8 cellular contexts compared by ENCODE assay signal in the genomic region with DNA sequence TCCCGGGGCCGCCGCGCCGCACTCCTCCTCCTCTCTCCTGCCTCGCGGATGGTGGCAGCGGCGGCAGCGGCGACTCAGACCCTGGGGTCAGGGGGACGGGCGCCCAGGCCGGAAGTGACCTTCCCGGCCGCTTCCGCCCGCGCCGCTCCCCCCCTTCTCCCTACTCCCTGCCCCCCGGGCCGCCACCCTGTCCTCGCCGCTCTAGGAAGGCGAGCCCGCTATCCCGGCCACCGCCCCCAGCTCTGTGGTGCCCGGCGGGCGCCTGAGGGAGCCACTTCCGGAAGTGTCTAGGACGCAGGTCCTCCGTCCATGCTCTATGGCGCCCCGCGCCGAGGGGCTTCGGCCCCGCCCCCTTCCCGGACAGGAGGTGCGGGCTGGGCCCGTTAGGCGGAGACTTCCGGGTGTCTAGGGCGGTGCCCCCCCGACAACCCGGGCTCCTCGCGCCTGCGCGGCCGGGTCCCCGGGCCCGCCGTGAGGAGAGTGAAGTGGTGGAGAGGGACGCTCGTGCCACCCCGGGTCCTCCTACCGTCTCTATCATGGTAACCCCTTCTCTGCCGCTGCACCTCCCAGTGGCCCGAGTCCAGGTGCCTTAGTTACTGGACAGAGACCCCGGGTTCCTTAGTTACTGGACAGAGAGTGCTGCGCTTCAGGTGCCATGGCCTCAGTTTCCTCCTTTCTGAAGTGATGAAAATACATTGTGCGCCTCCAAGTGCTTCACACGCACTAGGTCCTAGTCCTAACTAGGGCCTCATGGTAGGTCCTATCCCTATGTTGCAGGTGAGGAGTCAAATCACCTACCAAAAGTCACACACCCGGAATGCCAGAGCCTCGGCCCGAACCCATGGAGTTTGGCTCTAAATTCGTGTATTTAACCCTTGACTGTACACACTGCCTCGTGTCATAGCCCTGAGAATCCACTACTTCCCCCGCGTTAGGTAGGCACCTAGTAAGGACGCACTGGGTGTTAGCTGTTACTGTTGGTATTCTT. TPM values are rescaled to one million over a fixed set of nuclear protein-coding genes. Genes with fewer than 3 reads are reported as not detected.
DNase-seq lines count a peak whose midpoint lies in the region; ATAC-seq lines count a peak whose summit lies in the region.

TSS of gene ZNF787 (minus strand) at position 116 of the 988 bp plus-strand sequence. CDS start 18,078 bp downstream, outside the sequence.

- H3K4me1 ChIP-seq in mesenchymal stem cell (ENCODE audit: control insufficient read depth, insufficient read depth, low read depth, low read length): peaks cover 28% of the 10 kb centered on the region

- peak within 1 kb of the TSS; percentile 95 for H4K91ac ChIP-seq in mesenchymal stem cell (ENCODE audit: low read length)

- peak within 1 kb of the TSS; percentile 94 for H3K9ac ChIP-seq in mesenchymal stem cell (ENCODE audit: low read length)

- H3K18ac ChIP-seq in mesenchymal stem cell (ENCODE audit: low read depth in 1 of 2, low read length in 2 of 2): peak within 1 kb of the TSS; percentile 89 to 95

- H2BK5ac ChIP-seq in mesenchymal stem cell (ENCODE audit: low read depth, low read length, poor library complexity, severe bottlenecking): peak within 1 kb of the TSS; percentile 80

- H3K4me3 Mint-ChIP-seq in effector memory CD8-positive, alpha-beta T cell: peak within 1 kb of the TSS; percentile 95

- H3K14ac ChIP-seq in mesenchymal stem cell (ENCODE audit: low read length in 2 of 2): peak within 1 kb of the TSS; percentile 43 to 76

- H2AK5ac ChIP-seq in mesenchymal stem cell (ENCODE audit: low read length, severe bottlenecking): peak within 1 kb of the TSS; percentile 88

- no peaks in the 10 kb centered on the region for H3K27me3 Mint-ChIP-seq in effector memory CD8-positive, alpha-beta T cell

- no peaks in the 10 kb centered on the region for H3K79me1 ChIP-seq in mesenchymal stem cell (replicated peaks; ENCODE audit: low read length, poor library complexity, severe bottlenecking)

- 15% methylated on average over 32 of the region's 74 CpGs for WGBS in mesenchymal stem cell

- peak within 1 kb of the TSS; percentile 94 to 98 for H3K27ac Mint-ChIP-seq in effector memory CD8-positive, alpha-beta T cell

- H2BK12ac ChIP-seq in mesenchymal stem cell (ENCODE audit: low read length in 2 of 2): peak within 1 kb of the TSS; percentile 18 to 28

- H3K36me3 Mint-ChIP-seq in effector memory CD8-positive, alpha-beta T cell (ENCODE audit: insufficient read depth): peaks cover 26% of the 10 kb centered on the region

- H3K9me3 ChIP-seq in mesenchymal stem cell (ENCODE audit: control insufficient read depth, low read length): no peaks in the 10 kb centered on the region

- peak within 1 kb of the TSS; percentile 77 for H3K4me2 ChIP-seq in mesenchymal stem cell (ENCODE audit: low read length, poor library complexity, severe bottlenecking)

- peaks cover 0 to 23% of the 10 kb centered on the region in 2 experiments for H3K36me3 ChIP-seq in mesenchymal stem cell (ENCODE audit: control insufficient read depth in 1 of 2, insufficient read depth in 2 of 2, low read depth in 1 of 2, low read length in 2 of 2)

- peak within 1 kb of the TSS; percentile 83 to 94 for H3K4ac ChIP-seq in mesenchymal stem cell (ENCODE audit: low read depth in 1 of 2, low read length in 2 of 2)

- no peaks in the 10 kb centered on the region for H3K27me3 ChIP-seq in mesenchymal stem cell (ENCODE audit: control insufficient read depth in 1 of 2, insufficient read depth in 1 of 2, low read length in 2 of 2)

- peak; percentile 72 for ATAC-seq in GM21360 (IDR thresholded peaks at IDR 0.05; ENCODE audit: unreplicated experiment)
- ATAC-seq in effector memory CD8-positive, alpha-beta T cell (replicated peaks): peak; percentile 86

- peak within 1 kb of the TSS; percentile 89 for H3K27ac ChIP-seq in mesenchymal stem cell (ENCODE audit: low read length, poor library complexity, severe bottlenecking)

- H2AFZ ChIP-seq in mesenchymal stem cell (ENCODE audit: low read depth, low read length): no peak within 1 kb of the TSS

- peaks cover 32 to 33% of the 10 kb centered on the region in 2 donors for H3K4me1 Mint-ChIP-seq in effector memory CD8-positive, alpha-beta T cell (ENCODE audit: low read depth in 2 of 2)

- H4K8ac ChIP-seq in mesenchymal stem cell (ENCODE audit: low read length): peak within 1 kb of the TSS; percentile 98

- no peak within 1 kb of the TSS for H3K23ac ChIP-seq in mesenchymal stem cell (ENCODE audit: low read length in 2 of 2)

- H3K4me3 ChIP-seq in mesenchymal stem cell (ENCODE audit: insufficient read depth in 1 of 2, low read depth in 1 of 2, low read length in 2 of 2): peak within 1 kb of the TSS; percentile 79 to 88

- peak within 1 kb of the TSS; percentile 93 for H2BK120ac ChIP-seq in mesenchymal stem cell (ENCODE audit: low read depth, low read length)

- H3K9me3 Mint-ChIP-seq in effector memory CD8-positive, alpha-beta T cell: no peaks in the 10 kb centered on the region

- DNase-seq in COLO668 (lab: John Stamatoyannopoulos, UW; ENCODE audit: unreplicated experiment) (peak; percentile 98), HT1080 (ENCODE audit: low read depth) (peak; percentile 97), NOMO-1 treated with DMSO at 0.1 percent for 48 hours (lab: John Stamatoyannopoulos, UW; ENCODE audit: unreplicated experiment) (peak; percentile 96), mesenchymal stem cell (peak; percentile 97)
- DNase-seq in activated CD8-positive, alpha-beta memory T cell treated with anti-CD3 and anti-CD28 coated beads for 4 hours (ENCODE audit: low read depth in 2 of 2): peak; percentile 94 to 95
- peak; percentile 97 to 98 (median 98) for DNase-seq in effector memory CD8-positive, alpha-beta T cell
- DNase-seq in stimulated activated CD8-positive, alpha-beta memory T cell treated with anti-CD3 and anti-CD28 coated beads, Interleukin-12 subunit alpha, Interleukin-12 subunit beta, amount 100 ng/mL, for 4 hours (ENCODE audit: low read depth): peak; percentile 96

- H2BK15ac ChIP-seq in mesenchymal stem cell (ENCODE audit: low read depth, poor library complexity, severe bottlenecking): peak within 1 kb of the TSS; percentile 70

RNA-seq across cellular contexts. Expression of gene ZNF787, which starts in this region (rescaled TPM):
- total RNA-seq in HT1080 (2014; rRNA removed; shearing (Covaris generic)): 75.1 and 81.6 TPM in 2 replicates
- polyA plus RNA-seq in HT1080 (2015; cell fraction: cytosol; rRNA removed): 26.3 and 35.3 TPM in 2 replicates
- polyA plus RNA-seq in HT1080 (2015; cell fraction: nucleus; rRNA removed): 21.1 and 21.7 TPM in 2 replicates
- polyA plus RNA-seq in mesenchymal stem cell (2013, experiment 1 of 2): 20.5 TPM
- polyA plus RNA-seq in mesenchymal stem cell (2013, experiment 2 of 2): 20.3 TPM

Comparison
In these comparisons a context has a peak if more than half of its experiments do, and no peak if none do; other contexts are left out.
1. Peak in every context shown above with its lines: DNase-seq, ATAC-seq, H3K4me3 ChIP-seq and H3K27ac ChIP-seq.